24 cellular contexts compared by ENCODE assay signal in the genomic region with DNA sequence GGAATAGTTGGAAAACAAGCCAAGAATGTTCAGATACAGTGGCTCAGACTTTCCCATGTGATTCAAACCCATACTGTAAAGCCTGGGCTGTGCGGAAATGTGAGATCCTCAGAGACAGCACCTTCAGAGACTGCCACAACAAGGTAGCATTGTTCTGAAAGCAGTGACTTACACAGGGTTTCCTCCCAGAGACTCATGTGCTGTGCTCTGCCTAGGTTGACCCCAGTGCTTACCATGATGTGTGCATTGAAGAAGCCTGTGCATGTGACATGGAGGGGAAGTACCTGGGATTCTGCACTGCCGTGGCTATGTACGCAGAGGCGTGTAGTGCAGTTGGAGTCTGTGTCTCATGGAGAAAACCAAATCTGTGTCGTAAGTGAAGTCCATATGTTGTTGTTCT.
DNase-seq lines count a peak whose midpoint lies in the region; ATAC-seq, FAIRE-seq and TF ChIP-seq lines count a peak whose summit lies in the region.
"Had no signal": no experiment of that assay in that cellular context is flagged by ENCODE, and none has a peak within 500 bp of the region (broad histone marks: within the 10 kb centered on the region; RNA-seq: fewer than 3 reads in every experiment).

No MANE protein-coding gene starts in this region.

- no TSS peak for BruUV-seq in GM12878 (replicated peaks; lab: Mats Ljungman, UMichigan)

- peaks cover 30% of the 10 kb centered on the region for H3K27me3 Mint-ChIP-seq in progenitor cell of endocrine pancreas
- H3K27me3 Mint-ChIP-seq in endothelial cell (ENCODE audit: unreplicated experiment): no peaks in the 10 kb centered on the region
- H3K27me3 Mint-ChIP-seq: CD4-positive, alpha-beta memory T cell had no signal

- DNase-seq in HT1080 (ENCODE audit: low read depth): peak; percentile 36
- no peak for DNase-seq in GM12878 (ENCODE audit: low read depth, low spot score)
- DNase-seq in progenitor cell of endocrine pancreas (ENCODE audit: low spot score, unreplicated experiment): no peak
- DNase-seq in endothelial cell (ENCODE audit: low spot score): no peak
- DNase-seq: C1 segment of cervical spinal cord; CD4-positive, alpha-beta memory T cell; GM23248; HCEC 1CT; IMR-90; NCI-H1048; NCI-H1417; NCI-H1694; NCI-H2029 treated with DMSO at 0.1 percent for 48 hours; NCI-H226; NCI-H510A treated with DMSO at 0.1 percent for 48 hours; PC-3; T-helper 1 cell had no signal

- SMC1A ChIA-PET in GM12878 (lab: Charles Lee; ENCODE audit: uncharacterized antibody, unreplicated experiment): interaction anchor here (1.2 to 1.3 kb wide), 2 partner anchors 16 to 116 kb away, joined by 3 to 4 read pairs; no protein-coding TSS in a partner anchor

- TF ChIP-seq EP300 in GM12878 (IDR thresholded peaks at IDR 0.05; ENCODE audit: borderline replicate concordance in 1 of 2, control insufficient read depth in 1 of 2, low read depth in 2 of 2, low read length in 2 of 2): no peak

- no peak for TF ChIP-seq RAD21 in GM12878 (IDR thresholded peaks at IDR 0.05; ENCODE audit: insufficient read depth, low read depth, low read length)

- TF ChIP-seq CTCF in GM12878 (IDR thresholded peaks at IDR 0.05 in 2 of 3, conservative IDR thresholded peaks at IDR 0.05 in 1 of 3; ENCODE audit: control insufficient read depth in 2 of 3, extremely low read depth in 1 of 3, insufficient read depth in 1 of 3, low read depth in 3 of 3, low read length in 3 of 3) (no peak), progenitor cell of endocrine pancreas (IDR thresholded peaks at IDR 0.05; ENCODE audit: unreplicated experiment) (no peak), endothelial cell (IDR thresholded peaks at IDR 0.05; ENCODE audit: unreplicated experiment) (no peak)

- H2AFZ ChIP-seq in GM12878 (ENCODE audit: control insufficient read depth, low read depth, low read length): no peak overlapping the region
- H2AFZ ChIP-seq: GM23248 had no signal

- H4K20me1 ChIP-seq in GM12878 (ENCODE audit: control insufficient read depth, insufficient read depth): no peaks in the 10 kb centered on the region

- H3K4me3 Mint-ChIP-seq in progenitor cell of endocrine pancreas (ENCODE audit: low read depth) (no peak overlapping the region), endothelial cell (ENCODE audit: unreplicated experiment) (no peak overlapping the region)
- H3K4me3 Mint-ChIP-seq: CD4-positive, alpha-beta memory T cell had no signal

- POLR2A ChIA-PET in GM12878 (lab: Charles Lee): interaction anchor here (0.6 kb wide), 1 partner anchor 474 kb away, joined by 5 read pairs; no protein-coding TSS in a partner anchor

- no peaks in the 10 kb centered on the region for H3K9me3 ChIP-seq in GM12878 (replicated peaks; ENCODE audit: control insufficient read depth, insufficient read depth, low read length)
- H3K9me3 ChIP-seq: Caco-2 had no signal

- H3K36me3 ChIP-seq in GM12878 (ENCODE audit: control insufficient read depth in 2 of 2, insufficient read depth in 2 of 2, low read length in 1 of 2): no peaks in the 10 kb centered on the region

- no peak overlapping the region for H3K27ac ChIP-seq in GM12878 (ENCODE audit: control insufficient read depth, insufficient read depth)
- H3K27ac ChIP-seq: GM23248, KMS-11 had no signal

- H3K4me2 ChIP-seq in GM12878 (ENCODE audit: control insufficient read depth, insufficient read depth): no peak overlapping the region
- H3K4me2 ChIP-seq: KMS-11 had no signal

- WGBS in GM12878 (ENCODE audit: insufficient coverage, insufficient replicate concordance, low lambda C conversion rate, missing lambda C conversion rate): 83% methylated on average over 5 of the region's 5 CpGs

- intact Hi-C loops in GM12878 (cut with micrococcal nuclease; ENCODE audit: unreplicated experiment): loop anchor here (10.0 kb wide), 1 partner anchor 141 kb away; no protein-coding TSS in a partner anchor

- no peaks in the 10 kb centered on the region for H3K4me1 ChIP-seq in GM12878 (ENCODE audit: control insufficient read depth, insufficient read depth, low read length)
- H3K4me1 ChIP-seq: Caco-2 had no signal

- no peaks in the 10 kb centered on the region for H3K79me2 ChIP-seq in GM12878 (ENCODE audit: control insufficient read depth, insufficient read depth, low read length)

- TF ChIP-seq POLR2A in GM12878 (IDR thresholded peaks at IDR 0.05; ENCODE audit: low read depth, low read length): no peak

- H3K27ac Mint-ChIP-seq in progenitor cell of endocrine pancreas (peak overlapping the region; percentile 41), endothelial cell (ENCODE audit: unreplicated experiment) (no peak overlapping the region)
- H3K27ac Mint-ChIP-seq: CD4-positive, alpha-beta memory T cell had no signal

- H3K27me3 ChIP-seq in GM12878 (replicated peaks in 1 of 2; ENCODE audit: control insufficient read depth in 2 of 2, insufficient read depth in 2 of 2, low read length in 1 of 2): no peaks in the 10 kb centered on the region

- in situ Hi-C loops in GM12878 (cut with MboI): loop anchor here (10.0 kb wide), 1 partner anchor 471 kb away; no protein-coding TSS in a partner anchor

- FAIRE-seq in GM12878 (lab: Jason Lieb, UNC): no peak
- FAIRE-seq: G401.6, GM12891 had no signal

- H3K9ac ChIP-seq in GM12878 (ENCODE audit: control insufficient read depth, insufficient read depth, low read length): no peak overlapping the region
- H3K9ac ChIP-seq: GM23248, KMS-11 had no signal

- no peak overlapping the region for H3K4me3 ChIP-seq in GM12878
- H3K4me3 ChIP-seq: GM23248 had no signal

- RAD21 ChIA-PET in GM12878 (lab: Charles Lee; ENCODE audit: unreplicated experiment): interaction anchor here (1.7 kb wide), 1 partner anchor 116 kb away, joined by 8 read pairs; no protein-coding TSS in a partner anchor

- CTCF ChIA-PET in GM12878 (lab: Yijun Ruan, JAX): interaction anchor here (1.1 to 2.7 kb wide), 5 partner anchors 17 to 477 kb away, joined by 3 to 8 read pairs (median 4); no protein-coding TSS in a partner anchor

- no peaks in the 10 kb centered on the region for H3K9me3 Mint-ChIP-seq in progenitor cell of endocrine pancreas (ENCODE audit: low read depth)
- no peaks in the 10 kb centered on the region for H3K9me3 Mint-ChIP-seq in endothelial cell (ENCODE audit: unreplicated experiment)

- peak; percentile 34 for ATAC-seq in GM18868 (IDR thresholded peaks at IDR 0.05; ENCODE audit: unreplicated experiment)
- ATAC-seq in GM12878: peak; percentile 68
- ATAC-seq in HG03045 (IDR thresholded peaks at IDR 0.05; ENCODE audit: unreplicated experiment): no peak
- no peak for ATAC-seq in GM19035 (IDR thresholded peaks at IDR 0.05; ENCODE audit: unreplicated experiment)
- ATAC-seq: PC-3 had no signal

- H3K4me1 Mint-ChIP-seq in progenitor cell of endocrine pancreas (ENCODE audit: low read depth): peaks cover 2% of the 10 kb centered on the region
- H3K4me1 Mint-ChIP-seq in endothelial cell (ENCODE audit: unreplicated experiment): no peaks in the 10 kb centered on the region
- H3K4me1 Mint-ChIP-seq: CD4-positive, alpha-beta memory T cell had no signal

- H3K36me3 Mint-ChIP-seq in progenitor cell of endocrine pancreas (ENCODE audit: insufficient read depth) (no peaks in the 10 kb centered on the region), endothelial cell (ENCODE audit: low read depth, unreplicated experiment) (no peaks in the 10 kb centered on the region)
- H3K36me3 Mint-ChIP-seq: CD4-positive, alpha-beta memory T cell had no signal

TF ChIP-seq in GM12878, 131 proteins besides CTCF, POLR2A, EP300 and RAD21:
- TF ChIP-seq CBX3 (IDR thresholded peaks at IDR 0.05; ENCODE audit: borderline replicate concordance, low read depth): no peak
- TF ChIP-seq, protein P1, sequence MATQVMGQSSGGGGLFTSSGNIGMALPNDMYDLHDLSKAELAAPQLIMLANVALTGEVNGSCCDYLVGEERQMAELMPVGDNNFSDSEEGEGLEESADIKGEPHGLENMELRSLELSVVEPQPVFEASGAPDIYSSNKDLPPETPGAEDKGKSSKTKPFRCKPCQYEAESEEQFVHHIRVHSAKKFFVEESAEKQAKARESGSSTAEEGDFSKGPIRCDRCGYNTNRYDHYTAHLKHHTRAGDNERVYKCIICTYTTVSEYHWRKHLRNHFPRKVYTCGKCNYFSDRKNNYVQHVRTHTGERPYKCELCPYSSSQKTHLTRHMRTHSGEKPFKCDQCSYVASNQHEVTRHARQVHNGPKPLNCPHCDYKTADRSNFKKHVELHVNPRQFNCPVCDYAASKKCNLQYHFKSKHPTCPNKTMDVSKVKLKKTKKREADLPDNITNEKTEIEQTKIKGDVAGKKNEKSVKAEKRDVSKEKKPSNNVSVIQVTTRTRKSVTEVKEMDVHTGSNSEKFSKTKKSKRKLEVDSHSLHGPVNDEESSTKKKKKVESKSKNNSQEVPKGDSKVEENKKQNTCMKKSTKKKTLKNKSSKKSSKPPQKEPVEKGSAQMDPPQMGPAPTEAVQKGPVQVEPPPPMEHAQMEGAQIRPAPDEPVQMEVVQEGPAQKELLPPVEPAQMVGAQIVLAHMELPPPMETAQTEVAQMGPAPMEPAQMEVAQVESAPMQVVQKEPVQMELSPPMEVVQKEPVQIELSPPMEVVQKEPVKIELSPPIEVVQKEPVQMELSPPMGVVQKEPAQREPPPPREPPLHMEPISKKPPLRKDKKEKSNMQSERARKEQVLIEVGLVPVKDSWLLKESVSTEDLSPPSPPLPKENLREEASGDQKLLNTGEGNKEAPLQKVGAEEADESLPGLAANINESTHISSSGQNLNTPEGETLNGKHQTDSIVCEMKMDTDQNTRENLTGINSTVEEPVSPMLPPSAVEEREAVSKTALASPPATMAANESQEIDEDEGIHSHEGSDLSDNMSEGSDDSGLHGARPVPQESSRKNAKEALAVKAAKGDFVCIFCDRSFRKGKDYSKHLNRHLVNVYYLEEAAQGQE (IDR thresholded peaks at IDR 0.05; ENCODE audit: low read depth, low read length): no peak
- TF ChIP-seq, protein P2, sequence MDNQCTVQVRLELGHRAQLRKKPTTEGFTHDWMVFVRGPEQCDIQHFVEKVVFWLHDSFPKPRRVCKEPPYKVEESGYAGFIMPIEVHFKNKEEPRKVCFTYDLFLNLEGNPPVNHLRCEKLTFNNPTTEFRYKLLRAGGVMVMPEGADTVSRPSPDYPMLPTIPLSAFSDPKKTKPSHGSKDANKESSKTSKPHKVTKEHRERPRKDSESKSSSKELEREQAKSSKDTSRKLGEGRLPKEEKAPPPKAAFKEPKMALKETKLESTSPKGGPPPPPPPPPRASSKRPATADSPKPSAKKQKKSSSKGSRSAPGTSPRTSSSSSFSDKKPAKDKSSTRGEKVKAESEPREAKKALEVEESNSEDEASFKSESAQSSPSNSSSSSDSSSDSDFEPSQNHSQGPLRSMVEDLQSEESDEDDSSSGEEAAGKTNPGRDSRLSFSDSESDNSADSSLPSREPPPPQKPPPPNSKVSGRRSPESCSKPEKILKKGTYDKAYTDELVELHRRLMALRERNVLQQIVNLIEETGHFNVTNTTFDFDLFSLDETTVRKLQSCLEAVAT (IDR thresholded peaks at IDR 0.05): no peak

Comparison
In these comparisons a context has a peak if more than half of its experiments do, and no peak if none do; other contexts are left out.
1. ATAC-seq: peak in GM18868 (single experiment) and GM12878 (single experiment); none in HG03045 (single experiment) and GM19035 (single experiment).